Comparison of ENCODE assay signal across 19 cellular contexts in genomic region chr16:66639091-66639885, GRCh38. TPM values are rescaled to one million over a fixed set of nuclear protein-coding genes. Genes with fewer than 3 reads are reported as not detected.
DNase-seq lines count a peak whose midpoint lies in the region; ATAC-seq and TF ChIP-seq lines count a peak whose summit lies in the region.
"Had no signal": no experiment of that assay in that cellular context is flagged by ENCODE, and none has a peak within 500 bp of the region (broad histone marks: within the 10 kb centered on the region; RNA-seq: fewer than 3 reads in every experiment).

No MANE protein-coding gene starts in this region.

- POLR2A ChIA-PET in WTC11 (lab: Charles Lee): no interaction called here

- H3K27ac Mint-ChIP-seq in WTC11: peak overlapping the region; percentile 39
- H3K27ac Mint-ChIP-seq: activated CD4-positive, alpha-beta T cell treated with anti-CD3 and anti-CD28 coated beads, Interleukin-2, amount 10 ng/mL, durations not matched to agents 7 days and 5 days; activated naive CD8-positive, alpha-beta T cell treated with anti-CD3 and anti-CD28 coated beads, Interleukin-2, amount 10 ng/mL, durations not matched to agents 7 days and 5 days; activated T-helper 17 cell treated with anti-CD3 and anti-CD28 coated beads, Interleukin-2, amount 50 U/mL, for 72 hours; natural killer cell; stimulated activated effector memory CD8-positive, alpha-beta T cell treated with anti-CD3 and anti-CD28 coated beads, Interleukin-12 subunit alpha, Interleukin-12 subunit beta, amount 100 ng/mL, for 72 hours had no signal

- peaks cover 37% of the 10 kb centered on the region for H3K4me1 Mint-ChIP-seq in WTC11
- H3K4me1 Mint-ChIP-seq: activated CD4-positive, alpha-beta T cell treated with anti-CD3 and anti-CD28 coated beads, Interleukin-2, amount 10 ng/mL, durations not matched to agents 7 days and 5 days; activated naive CD8-positive, alpha-beta T cell treated with anti-CD3 and anti-CD28 coated beads, Interleukin-2, amount 10 ng/mL, durations not matched to agents 7 days and 5 days; activated T-helper 17 cell treated with anti-CD3 and anti-CD28 coated beads, Interleukin-2, amount 50 U/mL, for 72 hours; natural killer cell; stimulated activated effector memory CD8-positive, alpha-beta T cell treated with anti-CD3 and anti-CD28 coated beads, Interleukin-12 subunit alpha, Interleukin-12 subunit beta, amount 100 ng/mL, for 72 hours had no signal

- H3K27me3 Mint-ChIP-seq in WTC11 (ENCODE audit: low read depth): no peaks in the 10 kb centered on the region
- H3K27me3 Mint-ChIP-seq: activated T-helper 17 cell treated with anti-CD3 and anti-CD28 coated beads, Interleukin-2, amount 50 U/mL, for 72 hours had no signal

- H3K36me3 Mint-ChIP-seq in WTC11: peaks cover 19% of the 10 kb centered on the region
- H3K36me3 Mint-ChIP-seq: activated naive CD8-positive, alpha-beta T cell treated with anti-CD3 and anti-CD28 coated beads, Interleukin-2, amount 10 ng/mL, durations not matched to agents 7 days and 5 days; natural killer cell; stimulated activated effector memory CD8-positive, alpha-beta T cell treated with anti-CD3 and anti-CD28 coated beads, Interleukin-12 subunit alpha, Interleukin-12 subunit beta, amount 100 ng/mL, for 72 hours had no signal

- H3K4me3 Mint-ChIP-seq in WTC11: no peak overlapping the region
- H3K4me3 Mint-ChIP-seq: activated CD4-positive, alpha-beta T cell treated with anti-CD3 and anti-CD28 coated beads, Interleukin-2, amount 10 ng/mL, durations not matched to agents 7 days and 5 days; activated naive CD8-positive, alpha-beta T cell treated with anti-CD3 and anti-CD28 coated beads, Interleukin-2, amount 10 ng/mL, durations not matched to agents 7 days and 5 days; activated T-helper 17 cell treated with anti-CD3 and anti-CD28 coated beads, Interleukin-2, amount 50 U/mL, for 72 hours; natural killer cell; stimulated activated effector memory CD8-positive, alpha-beta T cell treated with anti-CD3 and anti-CD28 coated beads, Interleukin-12 subunit alpha, Interleukin-12 subunit beta, amount 100 ng/mL, for 72 hours had no signal

- no peak; the same call in 1 of the 2 replicates for ATAC-seq in WTC11
- ATAC-seq in esophagus mucosa: peak; percentile 51
- peak; percentile 72 for ATAC-seq in omental fat pad (ENCODE audit: low FRiP score)
- ATAC-seq in GM19035 (IDR thresholded peaks at IDR 0.05; ENCODE audit: unreplicated experiment): no peak
- ATAC-seq: activated T-helper 17 cell treated with anti-CD3 and anti-CD28 coated beads, Interleukin-2, amount 50 U/mL, for 72 hours; left colon; natural killer cell; PC-3; stimulated activated effector memory CD8-positive, alpha-beta T cell treated with anti-CD3 and anti-CD28 coated beads, Interleukin-12 subunit alpha, Interleukin-12 subunit beta, amount 100 ng/mL, for 72 hours had no signal

- DNase-seq in GM03348 (ENCODE audit: low spot score): peak; percentile 57
- no peak for DNase-seq in WTC11 (ENCODE audit: low spot score)
- no peak for DNase-seq in omental fat pad (ENCODE audit: low spot score)
- no peak for DNase-seq in GM19240 (ENCODE audit: insufficient read length, low spot score)
- no peak for DNase-seq in activated T-cell treated with anti-CD3 and anti-CD28 coated beads for 4 hours
- no peak for DNase-seq in cerebellar cortex (ENCODE audit: low spot score)
- DNase-seq: activated CD4-positive, alpha-beta T cell treated with anti-CD3 and anti-CD28 coated beads, Interleukin-2, amount 10 ng/mL, durations not matched to agents 7 days and 5 days; activated naive CD8-positive, alpha-beta T cell treated with anti-CD3 and anti-CD28 coated beads, Interleukin-2, amount 10 ng/mL, durations not matched to agents 7 days and 5 days; left colon; natural killer cell; NCI-H1436; NCI-H2171 treated with DMSO at 0.1 percent for 48 hours; NCI-H774; PC-3; SJCRH30 had no signal

- CTCF ChIA-PET in WTC11 (lab: Charles Lee): interaction anchor here (0.6 to 4.0 kb wide), 9 partner anchors 11 to 1164 kb away, joined by 3 to 32 read pairs (median 3); no protein-coding TSS in a partner anchor

- TF ChIP-seq CTCF in WTC11 (IDR thresholded peaks at IDR 0.05) (no peak), omental fat pad (IDR thresholded peaks at IDR 0.05) (no peak)

- H3K9me3 Mint-ChIP-seq in WTC11: no peaks in the 10 kb centered on the region
- H3K9me3 Mint-ChIP-seq: activated CD4-positive, alpha-beta T cell treated with anti-CD3 and anti-CD28 coated beads, Interleukin-2, amount 10 ng/mL, durations not matched to agents 7 days and 5 days; activated naive CD8-positive, alpha-beta T cell treated with anti-CD3 and anti-CD28 coated beads, Interleukin-2, amount 10 ng/mL, durations not matched to agents 7 days and 5 days; activated T-helper 17 cell treated with anti-CD3 and anti-CD28 coated beads, Interleukin-2, amount 50 U/mL, for 72 hours; natural killer cell; stimulated activated effector memory CD8-positive, alpha-beta T cell treated with anti-CD3 and anti-CD28 coated beads, Interleukin-12 subunit alpha, Interleukin-12 subunit beta, amount 100 ng/mL, for 72 hours had no signal

TF ChIP-seq in WTC11, 78 proteins besides CTCF, POLR2A, EP300 and RAD21 (continues in another document):
- TF ChIP-seq FOXK1 (CRISPR knock-in tag; IDR thresholded peaks at IDR 0.05) (no peak), MYBL2 (CRISPR knock-in tag; IDR thresholded peaks at IDR 0.05) (no peak), ESRRA (CRISPR knock-in tag; IDR thresholded peaks at IDR 0.05; ENCODE audit: borderline replicate concordance) (no peak), EMX1 (CRISPR knock-in tag; IDR thresholded peaks at IDR 0.05) (no peak), ZNF416 (CRISPR knock-in tag; IDR thresholded peaks at IDR 0.05) (no peak), ZNF121 (CRISPR knock-in tag; IDR thresholded peaks at IDR 0.05) (no peak), ZNF232 (CRISPR knock-in tag; IDR thresholded peaks at IDR 0.05) (no peak), SMAD4 (CRISPR knock-in tag; IDR thresholded peaks at IDR 0.05) (no peak), ZNF671 (CRISPR knock-in tag; IDR thresholded peaks at IDR 0.05) (no peak), ZNF138 (CRISPR knock-in tag; conservative IDR thresholded peaks at IDR 0.05) (no peak), ZBTB43 (CRISPR knock-in tag; IDR thresholded peaks at IDR 0.05) (no peak)
- TF ChIP-seq, protein P1, sequence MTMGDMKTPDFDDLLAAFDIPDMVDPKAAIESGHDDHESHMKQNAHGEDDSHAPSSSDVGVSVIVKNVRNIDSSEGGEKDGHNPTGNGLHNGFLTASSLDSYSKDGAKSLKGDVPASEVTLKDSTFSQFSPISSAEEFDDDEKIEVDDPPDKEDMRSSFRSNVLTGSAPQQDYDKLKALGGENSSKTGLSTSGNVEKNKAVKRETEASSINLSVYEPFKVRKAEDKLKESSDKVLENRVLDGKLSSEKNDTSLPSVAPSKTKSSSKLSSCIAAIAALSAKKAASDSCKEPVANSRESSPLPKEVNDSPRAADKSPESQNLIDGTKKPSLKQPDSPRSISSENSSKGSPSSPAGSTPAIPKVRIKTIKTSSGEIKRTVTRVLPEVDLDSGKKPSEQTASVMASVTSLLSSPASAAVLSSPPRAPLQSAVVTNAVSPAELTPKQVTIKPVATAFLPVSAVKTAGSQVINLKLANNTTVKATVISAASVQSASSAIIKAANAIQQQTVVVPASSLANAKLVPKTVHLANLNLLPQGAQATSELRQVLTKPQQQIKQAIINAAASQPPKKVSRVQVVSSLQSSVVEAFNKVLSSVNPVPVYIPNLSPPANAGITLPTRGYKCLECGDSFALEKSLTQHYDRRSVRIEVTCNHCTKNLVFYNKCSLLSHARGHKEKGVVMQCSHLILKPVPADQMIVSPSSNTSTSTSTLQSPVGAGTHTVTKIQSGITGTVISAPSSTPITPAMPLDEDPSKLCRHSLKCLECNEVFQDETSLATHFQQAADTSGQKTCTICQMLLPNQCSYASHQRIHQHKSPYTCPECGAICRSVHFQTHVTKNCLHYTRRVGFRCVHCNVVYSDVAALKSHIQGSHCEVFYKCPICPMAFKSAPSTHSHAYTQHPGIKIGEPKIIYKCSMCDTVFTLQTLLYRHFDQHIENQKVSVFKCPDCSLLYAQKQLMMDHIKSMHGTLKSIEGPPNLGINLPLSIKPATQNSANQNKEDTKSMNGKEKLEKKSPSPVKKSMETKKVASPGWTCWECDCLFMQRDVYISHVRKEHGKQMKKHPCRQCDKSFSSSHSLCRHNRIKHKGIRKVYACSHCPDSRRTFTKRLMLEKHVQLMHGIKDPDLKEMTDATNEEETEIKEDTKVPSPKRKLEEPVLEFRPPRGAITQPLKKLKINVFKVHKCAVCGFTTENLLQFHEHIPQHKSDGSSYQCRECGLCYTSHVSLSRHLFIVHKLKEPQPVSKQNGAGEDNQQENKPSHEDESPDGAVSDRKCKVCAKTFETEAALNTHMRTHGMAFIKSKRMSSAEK (CRISPR knock-in tag; IDR thresholded peaks at IDR 0.05; ENCODE audit: borderline replicate concordance): no peak
- TF ChIP-seq, protein P2, sequence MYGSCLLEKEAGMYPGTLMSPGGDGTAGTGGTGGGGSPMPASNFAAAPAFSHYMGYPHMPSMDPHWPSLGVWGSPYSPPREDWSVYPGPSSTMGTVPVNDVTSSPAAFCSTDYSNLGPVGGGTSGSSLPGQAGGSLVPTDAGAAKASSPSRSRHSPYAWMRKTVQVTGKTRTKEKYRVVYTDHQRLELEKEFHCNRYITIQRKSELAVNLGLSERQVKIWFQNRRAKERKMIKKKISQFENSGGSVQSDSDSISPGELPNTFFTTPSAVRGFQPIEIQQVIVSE (CRISPR knock-in tag; IDR thresholded peaks at IDR 0.05; ENCODE audit: borderline replicate concordance): no peak

RNA-seq across cellular contexts. Expression of gene CMTM3, which starts 34.8 kb away (rescaled TPM):
- total RNA-seq in WTC11 (2021): 19.1 to 29.1 TPM (median 28.2 TPM) in 3 replicates
- total RNA-seq in esophagus mucosa: 3.7 TPM
- total RNA-seq in omental fat pad: 10 to 100 TPM; 28.9 to 53.4 (median 43.5) TPM

RNA-seq across cellular contexts. Expression of gene CMTM4, which starts 57.3 kb away (rescaled TPM):
- total RNA-seq in WTC11 (2021): 56.2 to 60.6 TPM (median 58.5 TPM) in 3 replicates
- total RNA-seq in esophagus mucosa: 13.1 TPM
- total RNA-seq in omental fat pad: 10 to 100 TPM; 12.6 to 29.9 (median 23.8) TPM

Comparison
In these comparisons a context has a peak if more than half of its experiments do, and no peak if none do; other contexts are left out.
1. ATAC-seq: peak in esophagus mucosa (single experiment) and omental fat pad (single experiment); none in WTC11 (single experiment) and GM19035 (single experiment).